ENCODE assay signal across 11 cellular contexts in the genomic region with DNA sequence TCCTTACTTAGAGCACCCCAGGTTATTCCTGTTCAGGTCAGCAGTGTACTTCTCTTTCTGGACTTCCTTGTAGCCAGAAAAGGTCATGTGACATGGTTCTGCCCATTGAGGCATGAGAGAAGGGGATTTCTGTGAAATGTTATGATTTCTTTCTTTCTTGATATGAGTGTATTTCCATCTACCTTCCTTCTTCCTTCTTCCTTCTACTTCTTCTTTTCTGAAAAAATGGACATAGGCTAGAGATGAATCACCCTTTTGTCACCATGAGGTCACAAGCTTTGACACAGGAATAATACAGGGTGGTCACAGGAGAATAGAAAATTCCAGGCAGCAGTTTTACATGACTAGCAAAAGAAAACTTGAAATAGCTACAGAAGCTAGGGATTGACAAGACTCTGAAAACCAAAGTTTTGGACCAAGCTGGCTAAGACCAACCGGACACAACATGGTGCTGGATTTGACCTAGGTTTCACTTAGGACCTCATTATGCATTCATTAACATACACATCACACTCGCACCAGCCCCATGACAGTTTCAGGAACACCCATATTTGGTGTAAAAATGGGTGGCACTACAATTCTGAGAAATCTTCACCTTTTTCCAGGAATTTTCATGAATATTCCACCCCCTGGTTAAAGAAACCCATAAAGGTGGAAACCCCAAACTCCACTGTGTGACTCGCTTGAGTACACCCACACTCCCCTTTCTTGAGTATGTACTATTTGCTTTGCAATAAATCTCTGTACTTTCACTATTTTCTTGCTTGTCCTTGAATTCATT. TPM values are rescaled to one million over a fixed set of nuclear protein-coding genes. Genes with fewer than 3 reads are reported as not detected.
DNase-seq lines count a peak whose midpoint lies in the region; ATAC-seq and TF ChIP-seq lines count a peak whose summit lies in the region.
"Had no signal": no experiment of that assay in that cellular context is flagged by ENCODE, and none has a peak within 500 bp of the region (broad histone marks: within the 10 kb centered on the region; RNA-seq: fewer than 3 reads in every experiment).

No MANE protein-coding gene starts in this region.

- in situ Hi-C loops in GM13977 (cut with MboI; ENCODE audit: low pct_unique_long_range_greater_than_20kb, low sequenced_read_pairs, unreplicated experiment) = no loop called here

- TF ChIP-seq CTCF in GM13977 (IDR thresholded peaks at IDR 0.05; ENCODE audit: extremely low read depth, insufficient read depth, missing control alignments) (no peak), left ventricle myocardium inferior (IDR thresholded peaks at IDR 0.05; ENCODE audit: borderline replicate concordance) (no peak)

- no peaks in the 10 kb centered on the region for H3K4me1 ChIP-seq in left ventricle myocardium inferior
- H3K4me1 ChIP-seq: right atrium auricular region had no signal

- intact Hi-C loops in left ventricle myocardium inferior (cut with micrococcal nuclease) = no loop called here

- H3K36me3 ChIP-seq in left ventricle myocardium inferior (no peaks in the 10 kb centered on the region), H7 (replicated peaks; ENCODE audit: control insufficient read depth, insufficient read depth, low read length) (no peaks in the 10 kb centered on the region)
- H3K36me3 ChIP-seq: right atrium auricular region had no signal

- H3K27ac ChIP-seq in left ventricle myocardium inferior (replicated peaks) = no peak overlapping the region
- H3K27ac ChIP-seq: right atrium auricular region had no signal

- peaks cover 15% of the 10 kb centered on the region for H3K9me3 ChIP-seq in left ventricle myocardium inferior (replicated peaks)

- H3K27me3 ChIP-seq in left ventricle myocardium inferior (ENCODE audit: low read depth) (peaks cover 9% of the 10 kb centered on the region), H7 (ENCODE audit: control insufficient read depth, insufficient read depth, low read length) (peaks cover 1% of the 10 kb centered on the region; the same call in 1 of the 2 replicates)
- H3K27me3 ChIP-seq: right atrium auricular region had no signal

- H3K4me3 ChIP-seq in left ventricle myocardium inferior = no peak overlapping the region
- no peak overlapping the region for H3K4me3 ChIP-seq in H7 (ENCODE audit: insufficient read depth, low read depth, low read length)
- H3K4me3 ChIP-seq: right atrium auricular region had no signal

- DNase-seq in GM13977 (ENCODE audit: low spot score) (peak; percentile 48), NCI-H345 (lab: John Stamatoyannopoulos, UW) (no peak), left ventricle myocardium inferior (no peak), middle frontal gyrus (ENCODE audit: extremely low spot score, low spot score) (no peak), H7 (no peak)

- ATAC-seq in GM21367 (IDR thresholded peaks at IDR 0.05; ENCODE audit: unreplicated experiment) (peak; percentile 51), HG03460 (IDR thresholded peaks at IDR 0.05; ENCODE audit: unreplicated experiment) (peak; percentile 48), esophagus mucosa (peak; percentile 80)
- ATAC-seq: Panc1 had no signal

RNA-seq across cellular contexts. Expression of gene MAP6, which starts 21.2 kb away (rescaled TPM):
- total RNA-seq in esophagus mucosa (0.32 TPM), left ventricle myocardium inferior (5.7 TPM)
- 0.31 and 0.44 TPM in 2 replicates for total RNA-seq in H7 (2014; rRNA removed; shearing (Covaris generic))

RNA-seq across cellular contexts. Expression of gene MOGAT2, which starts 27.6 kb away (rescaled TPM):
- total RNA-seq in esophagus mucosa (0.60 TPM), left ventricle myocardium inferior (not detected)
- total RNA-seq in H7 (2014; rRNA removed; shearing (Covaris generic)) = not detected in 2 replicates
- total RNA-seq: G401, right atrium auricular region had no signal
